In genomic region chr12:85657836-85658235, GRCh38 we compare ENCODE assay signal across 5 cellular contexts.
"Had no signal": no experiment of that assay in that cellular context is flagged by ENCODE, and none has a peak within 500 bp of the region (broad histone marks: within the 10 kb centered on the region; RNA-seq: fewer than 3 reads in every experiment).

No MANE protein-coding gene starts in this region.

- DNase-seq: IMR-90 had no signal

- H3K27ac ChIP-seq: HL-60 had no signal

- FAIRE-seq: HepG2, HTR-8/SVneo, K562 had no signal

- H3K4me3 ChIP-seq: K562 had no signal
